8 cellular contexts compared by ENCODE assay signal in the genomic region with DNA sequence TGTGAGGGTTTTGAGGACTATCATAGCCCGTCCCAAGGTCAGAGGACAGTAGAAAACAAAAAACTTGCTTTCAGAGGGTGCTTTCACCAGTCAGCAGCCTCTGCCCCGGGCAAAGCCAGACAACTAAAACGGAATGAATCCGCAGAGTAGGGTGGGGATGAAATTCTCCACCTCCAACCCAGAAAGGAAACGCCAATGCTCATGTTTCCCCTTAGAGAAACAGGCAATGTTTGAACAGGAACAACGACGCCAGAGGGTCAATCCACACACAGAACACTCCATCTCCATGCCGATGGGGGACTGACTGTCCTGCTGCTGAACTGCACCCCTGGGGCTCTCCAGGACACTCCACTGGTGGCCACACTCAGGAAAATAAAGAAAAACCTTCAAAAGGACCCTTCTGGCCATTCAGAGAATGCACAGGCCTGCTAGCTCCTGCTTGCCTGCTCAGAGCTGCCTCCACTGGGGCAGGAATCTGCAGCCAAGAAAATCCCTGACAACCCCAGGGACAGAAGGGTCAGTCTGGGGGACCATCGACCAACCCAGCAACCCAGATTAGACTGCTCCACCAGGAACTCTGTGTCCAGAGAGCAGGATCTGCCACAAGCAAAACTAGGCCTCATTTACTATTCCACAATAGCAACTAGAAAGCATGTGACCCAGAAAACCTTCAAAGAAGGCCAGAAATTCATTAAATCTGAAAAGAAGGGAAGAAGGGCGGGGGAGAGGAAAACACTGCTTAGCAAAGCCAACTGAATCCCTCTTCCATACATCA.
DNase-seq lines count a peak whose midpoint lies in the region; ATAC-seq and TF ChIP-seq lines count a peak whose summit lies in the region.

No MANE protein-coding gene starts in this region.

- H3K9me3 Mint-ChIP-seq in effector memory CD8-positive, alpha-beta T cell: no peaks in the 10 kb centered on the region
- H3K9me3 Mint-ChIP-seq in osteocyte (ENCODE audit: unreplicated experiment): no peaks in the 10 kb centered on the region

- DNase-seq in G401 (ENCODE audit: low spot score) (peak; percentile 27), Peyer's patch (peak in 2 of 3 donors; percentile 11 to 40), osteocyte (ENCODE audit: extremely low spot score, unreplicated experiment) (no peak), DMS153 treated with DMSO at 0.1 percent for 48 hours (lab: John Stamatoyannopoulos, UW; ENCODE audit: unreplicated experiment) (no peak), AG08396 (ENCODE audit: low spot score) (no peak), coronary artery (ENCODE audit: low spot score) (no peak), ecto neural progenitor cell (ENCODE audit: low spot score) (no peak)
- DNase-seq in effector memory CD8-positive, alpha-beta T cell: no peak

- no peak for TF ChIP-seq CTCF in Peyer's patch (IDR thresholded peaks at IDR 0.05)
- TF ChIP-seq CTCF in osteocyte (IDR thresholded peaks at IDR 0.05): no peak
- no peak for TF ChIP-seq CTCF in coronary artery (IDR thresholded peaks at IDR 0.05)

- H3K27ac ChIP-seq in Peyer's patch (peak overlapping the region; percentile 60 to 80 (median 63)), coronary artery (peak overlapping the region in 1 of 2 donors; percentile 15)

- peak overlapping the region; percentile 76 to 82 for H3K4me3 Mint-ChIP-seq in effector memory CD8-positive, alpha-beta T cell
- H3K4me3 Mint-ChIP-seq in osteocyte (ENCODE audit: unreplicated experiment): peak overlapping the region; percentile 12

- H3K36me3 Mint-ChIP-seq in effector memory CD8-positive, alpha-beta T cell (ENCODE audit: insufficient read depth): peaks cover 26% of the 10 kb centered on the region
- H3K36me3 Mint-ChIP-seq in osteocyte (ENCODE audit: unreplicated experiment): peaks cover 3% of the 10 kb centered on the region

- in situ Hi-C loops in G401 (cut with HindIII; ENCODE audit: low sequenced_read_pairs): no loop called here

- peak overlapping the region; percentile 94 to 95 for H3K27ac Mint-ChIP-seq in effector memory CD8-positive, alpha-beta T cell
- H3K27ac Mint-ChIP-seq in osteocyte (ENCODE audit: unreplicated experiment): peak overlapping the region; percentile 96

- H3K9me3 ChIP-seq in Peyer's patch: no peaks in the 10 kb centered on the region

- no peaks in the 10 kb centered on the region for H3K27me3 Mint-ChIP-seq in effector memory CD8-positive, alpha-beta T cell
- no peaks in the 10 kb centered on the region for H3K27me3 Mint-ChIP-seq in osteocyte (ENCODE audit: unreplicated experiment)

- TF ChIP-seq POLR2A in Peyer's patch (IDR thresholded peaks at IDR 0.05): no peak

- no peaks in the 10 kb centered on the region for H3K36me3 ChIP-seq in Peyer's patch

- no peaks in the 10 kb centered on the region for H3K27me3 ChIP-seq in Peyer's patch

- ATAC-seq in effector memory CD8-positive, alpha-beta T cell (replicated peaks): no peak

- H3K4me3 ChIP-seq in Peyer's patch: no peak overlapping the region
- no peak overlapping the region for H3K4me3 ChIP-seq in coronary artery

- H3K4me1 ChIP-seq in Peyer's patch: peaks cover 0 to 11% (median 5%) of the 10 kb centered on the region in 4 donors

- peaks cover 29 to 34% of the 10 kb centered on the region in 2 donors for H3K4me1 Mint-ChIP-seq in effector memory CD8-positive, alpha-beta T cell (ENCODE audit: low read depth in 2 of 2)
- peaks cover 54% of the 10 kb centered on the region for H3K4me1 Mint-ChIP-seq in osteocyte (ENCODE audit: unreplicated experiment)

Comparison
In these comparisons a context has a peak if more than half of its experiments do, and no peak if none do; other contexts are left out.
1. DNase-seq: peak in G401 (single experiment) and Peyer's patch (2 of 3); none in effector memory CD8-positive, alpha-beta T cell (0 of 3), osteocyte (single experiment), DMS153 treated with DMSO at 0.1 percent for 48 hours (single experiment), AG08396 (single experiment), coronary artery (single experiment) and ecto neural progenitor cell (single experiment).